In genomic region chr3:10140996-10141546, GRCh38 we compare ENCODE assay signal across 8 cellular contexts. TPM values are rescaled to one million over a fixed set of nuclear protein-coding genes. Genes with fewer than 3 reads are reported as not detected.
A peak's percentile ranks its signal among the peaks of the same experiment; 100 is the strongest.
DNase-seq lines count a peak whose midpoint lies in the region; ATAC-seq and TF ChIP-seq lines count a peak whose summit lies in the region.

No MANE protein-coding gene starts in this region.

- H3K9me3 Mint-ChIP-seq in natural killer cell treated with Interleukin-12 subunit alpha and Interleukin-12 subunit beta and Interleukin-15 and Interleukin-18, amount 100 ng/mL, for 72 hours: no peaks in the 10 kb centered on the region

- H3K4me1 Mint-ChIP-seq in natural killer cell treated with Interleukin-12 subunit alpha and Interleukin-12 subunit beta and Interleukin-15 and Interleukin-18, amount 100 ng/mL, for 72 hours (ENCODE audit: low read depth in 2 of 2): peaks cover 16 to 17% of the 10 kb centered on the region in 2 donors

- H3K36me3 ChIP-seq in KOPT-K1 (ENCODE audit: insufficient read depth, low read length) (peaks cover 26% of the 10 kb centered on the region), colonic mucosa (no peaks in the 10 kb centered on the region)

- no peaks in the 10 kb centered on the region for H3K27me3 ChIP-seq in colonic mucosa

- TF ChIP-seq CTCF in AG10803 (conservative IDR thresholded peaks at IDR 0.05; ENCODE audit: low read length) (no peak), colonic mucosa (IDR thresholded peaks at IDR 0.05) (no peak)

- H3K9ac ChIP-seq in colonic mucosa (ENCODE audit: low read depth in 2 of 2, low read length in 2 of 2): no peak overlapping the region

- H3K27ac ChIP-seq in KOPT-K1 (ENCODE audit: low read depth, low read length, poor library complexity, severe bottlenecking): peak overlapping the region; percentile 81
- peak overlapping the region; percentile 96 for H3K27ac ChIP-seq in colonic mucosa

- no peak for ATAC-seq in natural killer cell treated with Interleukin-12 subunit alpha and Interleukin-12 subunit beta and Interleukin-15 and Interleukin-18, amount 100 ng/mL, for 72 hours

- intact Hi-C loops in colonic mucosa (cut with DNase I): no loop called here

- DNase-seq in AG10803 (ENCODE audit: low read depth) (no peak), colonic mucosa (no peak), globus pallidus (ENCODE audit: low spot score) (no peak), NCI-H2196 treated with DMSO at 0.1 percent for 48 hours (lab: John Stamatoyannopoulos, UW; ENCODE audit: unreplicated experiment) (no peak), NCI-H1930 (lab: John Stamatoyannopoulos, UW) (no peak)
- DNase-seq in natural killer cell treated with Interleukin-12 subunit alpha and Interleukin-12 subunit beta and Interleukin-15 and Interleukin-18, amount 100 ng/mL, for 72 hours (ENCODE audit: low spot score): no peak
- DNase-seq in stimulated activated CD4-positive, alpha-beta T cell treated with anti-CD3 and anti-CD28 coated beads, Interleukin-4, amount 100 ng/mL, for 4 hours: no peak

- H3K27ac Mint-ChIP-seq in natural killer cell treated with Interleukin-12 subunit alpha and Interleukin-12 subunit beta and Interleukin-15 and Interleukin-18, amount 100 ng/mL, for 72 hours: peak overlapping the region; percentile 84 to 86

- peaks cover 6% of the 10 kb centered on the region for H3K36me3 Mint-ChIP-seq in natural killer cell treated with Interleukin-12 subunit alpha and Interleukin-12 subunit beta and Interleukin-15 and Interleukin-18, amount 100 ng/mL, for 72 hours

- H3K4me3 ChIP-seq in AG10803 (ENCODE audit: low read length): peak overlapping the region; percentile 84
- peak overlapping the region; percentile 72 for H3K4me3 ChIP-seq in colonic mucosa

- H3K4me1 ChIP-seq in colonic mucosa: no peaks in the 10 kb centered on the region

- no peaks in the 10 kb centered on the region for H3K27me3 Mint-ChIP-seq in natural killer cell treated with Interleukin-12 subunit alpha and Interleukin-12 subunit beta and Interleukin-15 and Interleukin-18, amount 100 ng/mL, for 72 hours

- H3K9me3 ChIP-seq in KOPT-K1 (ENCODE audit: insufficient read depth, low read length, poor library complexity, severe bottlenecking) (no peaks in the 10 kb centered on the region), colonic mucosa (no peaks in the 10 kb centered on the region)

- H3K4me3 Mint-ChIP-seq in natural killer cell treated with Interleukin-12 subunit alpha and Interleukin-12 subunit beta and Interleukin-15 and Interleukin-18, amount 100 ng/mL, for 72 hours: peak overlapping the region; percentile 99

RNA-seq across cellular contexts. Expression of gene VHL, which starts 0.5 kb away (rescaled TPM):
- 10 to 100 TPM; 35.4 to 40.6 TPM for total RNA-seq in colonic mucosa
- total RNA-seq in natural killer cell treated with Interleukin-12 subunit alpha and Interleukin-12 subunit beta and Interleukin-15 and Interleukin-18, amount 100 ng/mL, for 72 hours: 10 to 100 TPM; 66.8 to 77.5 TPM

RNA-seq across cellular contexts. Expression of gene IRAK2, which starts 23.6 kb away (rescaled TPM):
- 1 to 10 TPM; 1.0 to 2.6 TPM for total RNA-seq in colonic mucosa
- total RNA-seq in natural killer cell treated with Interleukin-12 subunit alpha and Interleukin-12 subunit beta and Interleukin-15 and Interleukin-18, amount 100 ng/mL, for 72 hours: 10 to 100 TPM; 35.1 to 78.4 TPM

RNA-seq across cellular contexts. Expression of gene BRK1, which starts 25.6 kb away (rescaled TPM):
- total RNA-seq in colonic mucosa: 100 to 1,000 TPM; 104 to 105 TPM
- 100 to 1,000 TPM in 1 of 2 donors, 10 to 100 TPM in 1; 86.8 to 132 TPM for total RNA-seq in natural killer cell treated with Interleukin-12 subunit alpha and Interleukin-12 subunit beta and Interleukin-15 and Interleukin-18, amount 100 ng/mL, for 72 hours

RNA-seq across cellular contexts. Expression of gene FANCD2OS, which starts 33.0 kb away (rescaled TPM):
- not detected for total RNA-seq in colonic mucosa
- not detected for total RNA-seq in natural killer cell treated with Interleukin-12 subunit alpha and Interleukin-12 subunit beta and Interleukin-15 and Interleukin-18, amount 100 ng/mL, for 72 hours

Comparison
In these comparisons a context has a peak if more than half of its experiments do, and no peak if none do; other contexts are left out.
1. RNA of gene IRAK2, which starts 23.6 kb away (total RNA-seq): 35.1 to 78.4 TPM in natural killer cell treated with Interleukin-12 subunit alpha and Interleukin-12 subunit beta and Interleukin-15 and Interleukin-18, amount 100 ng/mL, for 72 hours; 1.0 to 2.6 TPM in colonic mucosa; every median in the first group is over 10 times any median in the second.